ENCODE assay signal across 1 cellular context in genomic region chr12:67018105-67018504, GRCh38.
TF ChIP-seq lines count a peak whose summit lies in the region.

No MANE protein-coding gene starts in this region.

TF ChIP-seq in SK-N-SH treated with all-trans-retinoic acid at 6 μM for 48 hours, 23 proteins besides CTCF, POLR2A, EP300 and RAD21 (continued from another document):
- no peak for TF ChIP-seq POU6F1 (CRISPR knock-in tag; IDR thresholded peaks at IDR 0.05; ENCODE audit: borderline replicate concordance, low read depth)
- TF ChIP-seq ARNTL (CRISPR knock-in tag; IDR thresholded peaks at IDR 0.05; ENCODE audit: borderline replicate concordance, low read depth), result no peak
- no peak for TF ChIP-seq ESRRG (CRISPR knock-in tag; IDR thresholded peaks at IDR 0.05)
- no peak for TF ChIP-seq TOX (CRISPR knock-in tag; IDR thresholded peaks at IDR 0.05; ENCODE audit: borderline replicate concordance)
- no peak for TF ChIP-seq GLIS3 (CRISPR knock-in tag; IDR thresholded peaks at IDR 0.05)
- no peak for TF ChIP-seq SNAI2 (CRISPR knock-in tag; IDR thresholded peaks at IDR 0.05)
- no peak for TF ChIP-seq ZNF565 (CRISPR knock-in tag; conservative IDR thresholded peaks at IDR 0.05; ENCODE audit: low read depth)
